8 cellular contexts compared by ENCODE assay signal in the genomic region with DNA sequence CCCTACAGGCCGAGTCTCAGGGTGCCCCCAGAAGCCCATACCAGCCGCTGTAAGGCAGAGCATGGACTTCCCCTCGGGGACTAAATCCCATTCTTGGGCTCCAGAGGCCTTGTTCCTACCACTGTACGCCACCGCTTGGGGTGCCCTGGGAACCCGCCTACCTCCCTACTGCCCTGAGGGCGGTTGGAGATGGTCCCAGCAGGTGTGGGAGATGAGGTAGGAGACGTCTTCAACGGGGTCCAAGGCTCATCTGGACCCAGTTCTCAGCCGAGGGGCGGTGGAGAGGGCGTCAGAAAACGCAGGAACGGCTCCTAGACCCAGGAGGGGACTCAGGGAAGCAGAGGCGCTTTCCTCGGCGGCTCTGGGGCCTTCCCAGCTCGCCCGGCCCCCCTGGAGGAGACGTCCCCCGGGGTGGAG. TPM values are rescaled to one million over a fixed set of nuclear protein-coding genes. Genes with fewer than 3 reads are reported as not detected.
DNase-seq lines count a peak whose midpoint lies in the region; TF ChIP-seq lines count a peak whose summit lies in the region.

No MANE protein-coding gene starts in this region.

- no peak overlapping the region for H3T11ph ChIP-seq in H9 (ENCODE audit: low read length)

- no peak overlapping the region for H3K56ac ChIP-seq in H9 (ENCODE audit: insufficient read length, low read depth, low read length)

- H3K4me3 Mint-ChIP-seq in H9 (peak overlapping the region; percentile 88 to 93; a peak in 3 of 5 replicates), immature natural killer cell (peak overlapping the region in 3 of 5 donors; percentile 27 to 93 (median 38)), Caco-2 (ENCODE audit: unreplicated experiment) (no peak overlapping the region)
- H3K4me3 Mint-ChIP-seq in activated naive CD8-positive, alpha-beta T cell treated with anti-CD3 and anti-CD28 coated beads for 36 hours, result no peak overlapping the region

- H3K4me1 ChIP-seq in H9 (ENCODE audit: insufficient read depth, low read length), result peaks cover 6% of the 10 kb centered on the region
- no peaks in the 10 kb centered on the region for H3K4me1 ChIP-seq in Caco-2

- H3K9ac ChIP-seq in H9 (ENCODE audit: extremely low read depth, insufficient read length, low read length), result no peak overlapping the region

- no peak overlapping the region for H4K8ac ChIP-seq in H9 (replicated peaks; ENCODE audit: insufficient read length, low read depth, low read length)

- H3K23me2 ChIP-seq in H9 (ENCODE audit: insufficient read length, low read depth, low read length, poor library complexity, severe bottlenecking), result peaks cover 13% of the 10 kb centered on the region

- peak overlapping the region; percentile 89; the same call in 1 of the 2 replicates for H3K14ac ChIP-seq in H9 (ENCODE audit: insufficient read depth, low read length)

- CTCF ChIA-PET in Caco-2 (lab: Charles Lee), result no interaction called here

- no peak overlapping the region for H2BK15ac ChIP-seq in H9 (ENCODE audit: low read depth, low read length)

- H3K9me3 ChIP-seq in H9 (ENCODE audit: control insufficient read depth, low read depth, low read length) (peaks cover 5% of the 10 kb centered on the region), Caco-2 (no peaks in the 10 kb centered on the region)

- H3K27ac ChIP-seq in H9 (ENCODE audit: insufficient read length, low read depth, low read length) (no peak overlapping the region), skin epidermis (peak overlapping the region in 4 of 21 experiments; percentile 4 to 64 (median 32))

- DNase-seq in H9 (peak; percentile 28), immature natural killer cell (no peak), inferior parietal cortex (ENCODE audit: extremely low spot score) (no peak), NCI-H1092 treated with DMSO at 0.1 percent for 48 hours (lab: John Stamatoyannopoulos, UW) (no peak), T-helper 9 cell (no peak), Caco-2 (no peak)
- DNase-seq in activated naive CD8-positive, alpha-beta T cell treated with anti-CD3 and anti-CD28 coated beads for 36 hours, result no peak

- no peaks in the 10 kb centered on the region for H3K27me3 ChIP-seq in H9 (ENCODE audit: insufficient read depth, low read length)
- no peaks in the 10 kb centered on the region for H3K27me3 ChIP-seq in Caco-2 (replicated peaks; ENCODE audit: control insufficient read depth, insufficient read depth, low read length)

- H3K36me3 ChIP-seq in Caco-2 (ENCODE audit: control insufficient read depth, insufficient read depth, low read length), result no peaks in the 10 kb centered on the region

- no peak for TF ChIP-seq CTCF in H9 (conservative IDR thresholded peaks at IDR 0.05)
- no peak for TF ChIP-seq CTCF in Caco-2 (IDR thresholded peaks at IDR 0.05; ENCODE audit: insufficient read depth in 1 of 2, low read depth in 1 of 2, low read length in 1 of 2, severe bottlenecking in 1 of 2, unreplicated experiment in 1 of 2)

- peaks cover 69 to 73% of the 10 kb centered on the region in 2 experiments for H3K9me3 Mint-ChIP-seq in H9
- H3K9me3 Mint-ChIP-seq in activated naive CD8-positive, alpha-beta T cell treated with anti-CD3 and anti-CD28 coated beads for 36 hours, result peaks cover 53% of the 10 kb centered on the region
- peaks cover 18 to 55% (median 42%) of the 10 kb centered on the region in 6 donors for H3K9me3 Mint-ChIP-seq in immature natural killer cell
- H3K9me3 Mint-ChIP-seq in Caco-2 (ENCODE audit: unreplicated experiment), result peaks cover 35% of the 10 kb centered on the region

- no CpG with 5 or more reads among the region's 21 CpGs for WGBS in H9 (ENCODE audit: extremely low coverage, insufficient read length, low lambda C conversion rate)

- peak overlapping the region; percentile 48 for H3K4me2 ChIP-seq in H9 (ENCODE audit: insufficient read depth, insufficient read length, low read length)

- no peak overlapping the region for H4K91ac ChIP-seq in H9 (ENCODE audit: insufficient read length, low read depth, low read length)

- no peak overlapping the region for H4K5ac ChIP-seq in H9 (ENCODE audit: insufficient read length, low read depth, low read length)

- H3K18ac ChIP-seq in H9 (ENCODE audit: insufficient read length, low read depth, low read length), result no peak overlapping the region

- no peak overlapping the region for H2AK5ac ChIP-seq in H9 (ENCODE audit: insufficient read length, low read length)

- H3K23ac ChIP-seq in H9 (ENCODE audit: insufficient read length, low read depth, low read length), result no peak overlapping the region

- H3K79me1 ChIP-seq in H9 (ENCODE audit: insufficient read depth, low read depth, low read length, poor library complexity, severe bottlenecking), result peaks cover 11% of the 10 kb centered on the region

- no peak overlapping the region for H2BK120ac ChIP-seq in H9 (ENCODE audit: low read depth, low read length, poor library complexity, severe bottlenecking)

- no peak overlapping the region for H3K4ac ChIP-seq in H9 (ENCODE audit: low read depth, low read length)

- H3K36me3 Mint-ChIP-seq in H9 (ENCODE audit: insufficient read depth in 1 of 3, low read depth in 3 of 3) (peaks cover 48 to 56% (median 51%) of the 10 kb centered on the region in 3 experiments), immature natural killer cell (peaks cover 28 to 46% (median 36%) of the 10 kb centered on the region in 3 donors), Caco-2 (ENCODE audit: insufficient read depth, unreplicated experiment) (no peaks in the 10 kb centered on the region)
- H3K36me3 Mint-ChIP-seq in activated naive CD8-positive, alpha-beta T cell treated with anti-CD3 and anti-CD28 coated beads for 36 hours, result peaks cover 59% of the 10 kb centered on the region

- POLR2A ChIA-PET in Caco-2 (lab: Charles Lee), result no interaction called here

- no peak overlapping the region for H2BK12ac ChIP-seq in H9 (ENCODE audit: insufficient read length, low read depth, low read length)

- intact Hi-C loops in Caco-2 (cut with micrococcal nuclease; ENCODE audit: unreplicated experiment), result no loop called here

- H4K20me1 ChIP-seq in H9 (ENCODE audit: control insufficient read depth, insufficient read depth, insufficient read length), result no peaks in the 10 kb centered on the region

- H3K4me1 Mint-ChIP-seq in H9, result peaks cover 4 to 15% of the 10 kb centered on the region in 2 experiments; a peak in 3 of 4 replicates
- H3K4me1 Mint-ChIP-seq in activated naive CD8-positive, alpha-beta T cell treated with anti-CD3 and anti-CD28 coated beads for 36 hours, result peaks cover 18% of the 10 kb centered on the region
- H3K4me1 Mint-ChIP-seq in immature natural killer cell, result peaks cover 29 to 35% of the 10 kb centered on the region in 2 donors
- H3K4me1 Mint-ChIP-seq in Caco-2 (ENCODE audit: low read depth, unreplicated experiment), result no peaks in the 10 kb centered on the region

- BruUV-seq in Caco-2 (replicated peaks; lab: Mats Ljungman, UMichigan), result no TSS peak

- H3K27ac Mint-ChIP-seq in H9 (no peak overlapping the region), immature natural killer cell (no peak overlapping the region), Caco-2 (ENCODE audit: unreplicated experiment) (no peak overlapping the region)
- H3K27ac Mint-ChIP-seq in activated naive CD8-positive, alpha-beta T cell treated with anti-CD3 and anti-CD28 coated beads for 36 hours, result peak overlapping the region; percentile 82

- no peak overlapping the region for H2BK20ac ChIP-seq in H9 (ENCODE audit: low read depth, low read length, poor library complexity, severe bottlenecking)

- H2AFZ ChIP-seq in H9 (ENCODE audit: low read length), result no peak overlapping the region

- peaks cover 27% of the 10 kb centered on the region for H3K27me3 Mint-ChIP-seq in H9 (ENCODE audit: low read depth)
- H3K27me3 Mint-ChIP-seq in activated naive CD8-positive, alpha-beta T cell treated with anti-CD3 and anti-CD28 coated beads for 36 hours, result no peaks in the 10 kb centered on the region
- H3K27me3 Mint-ChIP-seq in immature natural killer cell (ENCODE audit: low read depth in 3 of 3), result peaks cover 6 to 12% (median 10%) of the 10 kb centered on the region in 3 donors
- no peaks in the 10 kb centered on the region for H3K27me3 Mint-ChIP-seq in Caco-2 (ENCODE audit: insufficient read depth, unreplicated experiment)

- H3K79me2 ChIP-seq in H9 (ENCODE audit: insufficient read depth, low read length), result peaks cover 15% of the 10 kb centered on the region

- H2BK5ac ChIP-seq in H9 (ENCODE audit: insufficient read length, low read length), result no peak overlapping the region

- H3K4me3 ChIP-seq in skin epidermis, result peak overlapping the region in 5 of 7 experiments; percentile 44 to 62 (median 57)
- H3K4me3 ChIP-seq in Caco-2 (ENCODE audit: low read depth, low read length), result no peak overlapping the region

RNA-seq across cellular contexts. Expression of a gene that starts 0.8 kb away (rescaled TPM):
- total RNA-seq in H9 (2021), result 27.8 and 28.1 TPM in 2 replicates
- total RNA-seq in activated naive CD8-positive, alpha-beta T cell treated with anti-CD3 and anti-CD28 coated beads for 36 hours, result 10 to 100 TPM; 13.1 to 14.4 TPM
- 1 to 10 TPM; 4.0 to 8.9 (median 5.5) TPM for polyA plus RNA-seq in immature natural killer cell
- not detected in 2 replicates for total RNA-seq in Caco-2 (2022)

RNA-seq across cellular contexts. Expression of a gene that starts 4.4 kb away (rescaled TPM):
- total RNA-seq in H9 (2021), result 10.9 and 11.4 TPM in 2 replicates
- total RNA-seq in activated naive CD8-positive, alpha-beta T cell treated with anti-CD3 and anti-CD28 coated beads for 36 hours, result 1 to 10 TPM; 5.9 to 7.0 TPM
- 1 to 10 TPM; 3.2 to 6.2 (median 4.1) TPM for polyA plus RNA-seq in immature natural killer cell
- 5.5 and 6.1 TPM in 2 replicates for total RNA-seq in Caco-2 (2022)

RNA-seq across cellular contexts. Expression of a gene that starts 16.6 kb away (rescaled TPM):
- total RNA-seq in H9 (2021) (7.9 and 9.3 TPM in 2 replicates), Caco-2 (2022) (8.6 and 8.8 TPM in 2 replicates)
- total RNA-seq in activated naive CD8-positive, alpha-beta T cell treated with anti-CD3 and anti-CD28 coated beads for 36 hours, result 10 to 100 TPM; 11.0 to 12.2 TPM
- 1 to 10 TPM; 2.9 to 8.0 (median 5.2) TPM for polyA plus RNA-seq in immature natural killer cell

RNA-seq across cellular contexts. Expression of a gene that starts 23.4 kb away (rescaled TPM):
- total RNA-seq in H9 (2021) (11.4 and 13.5 TPM in 2 replicates), Caco-2 (2022) (11.2 and 11.5 TPM in 2 replicates)
- 10 to 100 TPM; 10.9 to 11.4 TPM for total RNA-seq in activated naive CD8-positive, alpha-beta T cell treated with anti-CD3 and anti-CD28 coated beads for 36 hours
- 1 to 10 TPM; 1.5 to 7.9 (median 5.3) TPM for polyA plus RNA-seq in immature natural killer cell

RNA-seq across cellular contexts. Expression of a gene that starts 30.9 kb away (rescaled TPM):
- 43.2 and 44.1 TPM in 2 replicates for total RNA-seq in H9 (2021)
- total RNA-seq in activated naive CD8-positive, alpha-beta T cell treated with anti-CD3 and anti-CD28 coated beads for 36 hours, result 10 to 100 TPM; 18.8 to 19.5 TPM
- polyA plus RNA-seq in immature natural killer cell, result 10 to 100 TPM; 12.8 to 13.9 (median 13.1) TPM
- 6.6 and 6.8 TPM in 2 replicates for total RNA-seq in Caco-2 (2022)

Comparison
In these comparisons a context has a peak if more than half of its experiments do, and no peak if none do; other contexts are left out.
1. H3K4me3 Mint-ChIP-seq: peak in H9 (2 of 2) and immature natural killer cell (3 of 5); none in activated naive CD8-positive, alpha-beta T cell treated with anti-CD3 and anti-CD28 coated beads for 36 hours (single experiment) and Caco-2 (single experiment).
2. RNA of a gene that starts 0.8 kb away (total RNA-seq): 27.8 to 28.1 TPM in H9 and 13.1 to 14.4 TPM in activated naive CD8-positive, alpha-beta T cell treated with anti-CD3 and anti-CD28 coated beads for 36 hours; not detected in Caco-2; every median in the first group is over 10 times any median in the second.